ENCODE assay signal across 1 cellular context in the genomic region with DNA sequence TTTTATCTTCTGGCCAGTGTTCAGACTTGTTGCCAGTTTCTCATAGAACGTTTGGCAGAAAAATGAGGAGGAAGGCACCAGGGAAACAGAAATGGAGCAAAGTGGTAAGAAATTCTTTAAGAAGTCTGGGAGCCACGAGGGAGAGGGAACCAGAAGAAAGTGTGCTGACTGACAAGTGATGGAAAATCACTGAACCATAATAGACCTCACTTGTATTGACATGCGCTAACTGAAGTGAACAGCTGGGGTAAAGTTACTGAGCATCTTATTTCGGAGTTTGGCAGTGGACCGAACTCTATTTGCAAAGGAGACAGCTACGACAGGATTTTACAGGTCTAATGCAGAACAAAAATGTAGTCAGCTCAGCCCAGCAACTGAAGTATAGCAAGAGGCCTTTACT.
TF ChIP-seq lines count a peak whose summit lies in the region.

No MANE protein-coding gene starts in this region.

TF ChIP-seq in GM23338, 12 proteins besides CTCF, POLR2A, EP300 and RAD21 (continued from another document):
- TF ChIP-seq, protein P1, sequence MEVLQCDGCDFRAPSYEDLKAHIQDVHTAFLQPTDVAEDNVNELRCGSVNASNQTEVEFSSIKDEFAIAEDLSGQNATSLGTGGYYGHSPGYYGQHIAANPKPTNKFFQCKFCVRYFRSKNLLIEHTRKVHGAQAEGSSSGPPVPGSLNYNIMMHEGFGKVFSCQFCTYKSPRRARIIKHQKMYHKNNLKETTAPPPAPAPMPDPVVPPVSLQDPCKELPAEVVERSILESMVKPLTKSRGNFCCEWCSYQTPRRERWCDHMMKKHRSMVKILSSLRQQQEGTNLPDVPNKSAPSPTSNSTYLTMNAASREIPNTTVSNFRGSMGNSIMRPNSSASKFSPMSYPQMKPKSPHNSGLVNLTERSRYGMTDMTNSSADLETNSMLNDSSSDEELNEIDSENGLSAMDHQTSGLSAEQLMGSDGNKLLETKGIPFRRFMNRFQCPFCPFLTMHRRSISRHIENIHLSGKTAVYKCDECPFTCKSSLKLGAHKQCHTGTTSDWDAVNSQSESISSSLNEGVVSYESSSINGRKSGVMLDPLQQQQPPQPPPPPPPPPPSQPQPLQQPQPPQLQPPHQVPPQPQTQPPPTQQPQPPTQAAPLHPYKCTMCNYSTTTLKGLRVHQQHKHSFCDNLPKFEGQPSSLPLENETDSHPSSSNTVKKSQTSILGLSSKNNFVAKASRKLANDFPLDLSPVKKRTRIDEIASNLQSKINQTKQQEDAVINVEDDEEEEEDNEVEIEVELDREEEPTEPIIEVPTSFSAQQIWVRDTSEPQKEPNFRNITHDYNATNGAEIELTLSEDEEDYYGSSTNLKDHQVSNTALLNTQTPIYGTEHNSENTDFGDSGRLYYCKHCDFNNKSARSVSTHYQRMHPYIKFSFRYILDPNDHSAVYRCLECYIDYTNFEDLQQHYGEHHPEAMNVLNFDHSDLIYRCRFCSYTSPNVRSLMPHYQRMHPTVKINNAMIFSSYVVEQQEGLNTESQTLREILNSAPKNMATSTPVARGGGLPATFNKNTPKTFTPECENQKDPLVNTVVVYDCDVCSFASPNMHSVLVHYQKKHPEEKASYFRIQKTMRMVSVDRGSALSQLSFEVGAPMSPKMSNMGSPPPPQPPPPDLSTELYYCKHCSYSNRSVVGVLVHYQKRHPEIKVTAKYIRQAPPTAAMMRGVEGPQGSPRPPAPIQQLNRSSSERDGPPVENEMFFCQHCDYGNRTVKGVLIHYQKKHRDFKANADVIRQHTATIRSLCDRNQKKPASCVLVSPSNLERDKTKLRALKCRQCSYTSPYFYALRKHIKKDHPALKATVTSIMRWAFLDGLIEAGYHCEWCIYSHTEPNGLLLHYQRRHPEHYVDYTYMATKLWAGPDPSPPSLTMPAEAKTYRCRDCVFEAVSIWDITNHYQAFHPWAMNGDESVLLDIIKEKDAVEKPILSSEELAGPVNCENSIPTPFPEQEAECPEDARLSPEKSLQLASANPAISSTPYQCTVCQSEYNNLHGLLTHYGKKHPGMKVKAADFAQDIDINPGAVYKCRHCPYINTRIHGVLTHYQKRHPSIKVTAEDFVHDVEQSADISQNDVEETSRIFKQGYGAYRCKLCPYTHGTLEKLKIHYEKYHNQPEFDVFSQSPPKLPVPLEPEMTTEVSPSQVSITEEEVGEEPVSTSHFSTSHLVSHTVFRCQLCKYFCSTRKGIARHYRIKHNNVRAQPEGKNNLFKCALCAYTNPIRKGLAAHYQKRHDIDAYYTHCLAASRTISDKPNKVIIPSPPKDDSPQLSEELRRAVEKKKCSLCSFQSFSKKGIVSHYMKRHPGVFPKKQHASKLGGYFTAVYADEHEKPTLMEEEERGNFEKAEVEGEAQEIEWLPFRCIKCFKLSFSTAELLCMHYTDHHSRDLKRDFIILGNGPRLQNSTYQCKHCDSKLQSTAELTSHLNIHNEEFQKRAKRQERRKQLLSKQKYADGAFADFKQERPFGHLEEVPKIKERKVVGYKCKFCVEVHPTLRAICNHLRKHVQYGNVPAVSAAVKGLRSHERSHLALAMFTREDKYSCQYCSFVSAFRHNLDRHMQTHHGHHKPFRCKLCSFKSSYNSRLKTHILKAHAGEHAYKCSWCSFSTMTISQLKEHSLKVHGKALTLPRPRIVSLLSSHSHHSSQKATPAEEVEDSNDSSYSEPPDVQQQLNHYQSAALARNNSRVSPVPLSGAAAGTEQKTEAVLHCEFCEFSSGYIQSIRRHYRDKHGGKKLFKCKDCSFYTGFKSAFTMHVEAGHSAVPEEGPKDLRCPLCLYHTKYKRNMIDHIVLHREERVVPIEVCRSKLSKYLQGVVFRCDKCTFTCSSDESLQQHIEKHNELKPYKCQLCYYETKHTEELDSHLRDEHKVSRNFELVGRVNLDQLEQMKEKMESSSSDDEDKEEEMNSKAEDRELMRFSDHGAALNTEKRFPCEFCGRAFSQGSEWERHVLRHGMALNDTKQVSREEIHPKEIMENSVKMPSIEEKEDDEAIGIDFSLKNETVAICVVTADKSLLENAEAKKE (CRISPR knock-in tag; IDR thresholded peaks at IDR 0.05) = no peak
- TF ChIP-seq JUNB (IDR thresholded peaks at IDR 0.05; ENCODE audit: unreplicated experiment) (no peak), EZH2 (IDR thresholded peaks at IDR 0.05; ENCODE audit: low read depth, unreplicated experiment) (no peak), EZH2phosphoT487 (IDR thresholded peaks at IDR 0.05; ENCODE audit: unreplicated experiment) (no peak), REST (IDR thresholded peaks at IDR 0.05; ENCODE audit: unreplicated experiment) (no peak), POLR2AphosphoS5 (IDR thresholded peaks at IDR 0.05; ENCODE audit: low read depth) (no peak), CREB1 (CRISPR knock-in tag; IDR thresholded peaks at IDR 0.05; ENCODE audit: low read depth) (no peak), ETS1 (IDR thresholded peaks at IDR 0.05) (no peak), NANOG (IDR thresholded peaks at IDR 0.05; ENCODE audit: borderline replicate concordance) (no peak), STAT1 (IDR thresholded peaks at IDR 0.05; ENCODE audit: unreplicated experiment) (no peak), ZNF331 (CRISPR knock-in tag; IDR thresholded peaks at IDR 0.05; ENCODE audit: low read depth) (no peak)
